20 cellular contexts compared by ENCODE assay signal in genomic region chr1:114334297-114334696, GRCh38.
"Had no signal": no experiment of that assay in that cellular context is flagged by ENCODE, and none has a peak within 500 bp of the region (broad histone marks: within the 10 kb centered on the region; RNA-seq: fewer than 3 reads in every experiment).

No MANE protein-coding gene starts in this region.

- DNase-seq: activated CD4-positive, alpha-beta T cell treated with anti-CD3 and anti-CD28 coated beads, Interleukin-2, amount 50 U/mL, for 1 hour; aorta; dorsolateral prefrontal cortex; esophagus squamous epithelium; foreskin fibroblast; glutamatergic neuron; left colon; midbrain; naive B cell; nucleus accumbens; right cardiac atrium; T1000; thyroid gland; uterus had no signal

- H3K36me3 Mint-ChIP-seq: activated naive CD4-positive, alpha-beta T cell treated with anti-CD3 and anti-CD28 coated beads, Interleukin-2, amount 50 U/mL, for 72 hours; naive B cell had no signal

- ATAC-seq: activated naive CD4-positive, alpha-beta T cell treated with anti-CD3 and anti-CD28 coated beads, Interleukin-2, amount 50 U/mL, for 72 hours; left colon; right cardiac atrium had no signal

- H3K9me3 ChIP-seq: breast epithelium, esophagus squamous epithelium, thyroid gland, uterus had no signal

- H3K4me3 ChIP-seq: breast epithelium, dorsolateral prefrontal cortex, esophagus squamous epithelium, lung, smooth muscle cell, thyroid gland, uterus had no signal

- H3K27ac ChIP-seq: breast epithelium, dorsolateral prefrontal cortex, esophagus squamous epithelium, thyroid gland, uterus, VCaP had no signal

- H3K4me1 ChIP-seq: breast epithelium, thyroid gland, uterus had no signal

- H3K9me3 Mint-ChIP-seq: activated naive CD4-positive, alpha-beta T cell treated with anti-CD3 and anti-CD28 coated beads, Interleukin-2, amount 50 U/mL, for 72 hours; naive B cell had no signal

- H3K4me1 Mint-ChIP-seq: naive B cell had no signal

- H3K27ac Mint-ChIP-seq: naive B cell, progenitor cell of endocrine pancreas had no signal

- H3K27me3 ChIP-seq: thyroid gland, uterus had no signal

- H3K4me2 ChIP-seq: smooth muscle cell had no signal

- H3K36me3 ChIP-seq: breast epithelium, esophagus squamous epithelium, thyroid gland, uterus had no signal
